Comparison of ENCODE assay signal across 1 cellular context in genomic region chr10:120850911-120851865, GRCh38.
A peak's percentile ranks its signal among the peaks of the same experiment; 100 is the strongest.
TF ChIP-seq lines count a peak whose summit lies in the region.

WDR11 (plus strand) TSS chr10:120851362; CDS start chr10:120851421, 59 bp downstream.

TF ChIP-seq in HEK293, 187 proteins besides CTCF, POLR2A, EP300 and RAD21 (continued from another document and continues in another):
- TF ChIP-seq ZNF670 (tag by site-specific recombination; IDR thresholded peaks at IDR 0.05; ENCODE audit: low read depth) (no peak), KLF9 (tag by site-specific recombination; IDR thresholded peaks at IDR 0.05; ENCODE audit: low read depth) (no peak), ZNF626 (tag by site-specific recombination; IDR thresholded peaks at IDR 0.05) (peak; percentile 83; the same call in 1 of the 2 replicates), ZNF707 (tag by site-specific recombination; IDR thresholded peaks at IDR 0.05) (no peak), ZNF48 (tag by site-specific recombination; IDR thresholded peaks at IDR 0.05) (no peak), ZNF596 (tag by site-specific recombination; IDR thresholded peaks at IDR 0.05) (no peak; the same call in 1 of the 2 replicates), MZF1 (tag by site-specific recombination; IDR thresholded peaks at IDR 0.05; ENCODE audit: borderline replicate concordance) (peak; percentile 80), ZNF266 (tag by site-specific recombination; IDR thresholded peaks at IDR 0.05; ENCODE audit: low read depth) (no peak), BCL11A (tag by site-specific recombination; IDR thresholded peaks at IDR 0.05; ENCODE audit: low read depth) (peak; percentile 80; the same call in 1 of the 2 replicates), ZNF571 (tag by site-specific recombination; IDR thresholded peaks at IDR 0.05) (no peak), ZNF23 (tag by site-specific recombination; IDR thresholded peaks at IDR 0.05; ENCODE audit: borderline replicate concordance) (no peak), ZNF624 (tag by site-specific recombination; IDR thresholded peaks at IDR 0.05) (no peak; the same call in 1 of the 2 replicates), GLI4 (tag by site-specific recombination; IDR thresholded peaks at IDR 0.05) (peak; percentile 92), ZNF664 (tag by site-specific recombination; IDR thresholded peaks at IDR 0.05) (peak; percentile 77; the same call in 1 of the 2 replicates), ZNF785 (tag by site-specific recombination; IDR thresholded peaks at IDR 0.05) (no peak; the same call in 1 of the 2 replicates), ZNF175 (tag by site-specific recombination; IDR thresholded peaks at IDR 0.05) (no peak), ZNF366 (tag by site-specific recombination; conservative IDR thresholded peaks at IDR 0.05) (no peak), ZNF404 (tag by site-specific recombination; IDR thresholded peaks at IDR 0.05) (no peak), ZXDB (tag by site-specific recombination; IDR thresholded peaks at IDR 0.05) (peak; percentile 98), AEBP2 (tag by site-specific recombination; IDR thresholded peaks at IDR 0.05; ENCODE audit: borderline replicate concordance) (no peak), PRDM10 (tag by site-specific recombination; IDR thresholded peaks at IDR 0.05) (peak; percentile 92), ZNF560 (tag by site-specific recombination; IDR thresholded peaks at IDR 0.05; ENCODE audit: borderline replicate concordance) (no peak), ZNF768 (tag by site-specific recombination; IDR thresholded peaks at IDR 0.05) (no peak; the same call in 1 of the 2 replicates), ZNF580 (tag by site-specific recombination; IDR thresholded peaks at IDR 0.05) (peak; percentile 96), ZNF324 (tag by site-specific recombination; IDR thresholded peaks at IDR 0.05) (peak; percentile 98), OSR2 (tag by site-specific recombination; IDR thresholded peaks at IDR 0.05) (peak; percentile 65), ZNF362 (tag by site-specific recombination; IDR thresholded peaks at IDR 0.05) (peak; percentile 94), ATF2 (tag by site-specific recombination; IDR thresholded peaks at IDR 0.05; ENCODE audit: low read depth) (no peak), ZBTB48 (tag by site-specific recombination; IDR thresholded peaks at IDR 0.05) (no peak), YY2 (tag by site-specific recombination; IDR thresholded peaks at IDR 0.05) (peak; percentile 75), ZNF529 (tag by site-specific recombination; IDR thresholded peaks at IDR 0.05; ENCODE audit: insufficient replicate concordance) (peak; percentile 69), PBX3 (CRISPR knock-in tag; IDR thresholded peaks at IDR 0.05) (0 out of 2 replicates have a peak, but pooled peaks have one; percentile 28), ZNF426 (tag by site-specific recombination; IDR thresholded peaks at IDR 0.05) (no peak), MYNN (tag by site-specific recombination; IDR thresholded peaks at IDR 0.05; ENCODE audit: borderline replicate concordance) (0 out of 2 replicates have a peak, but pooled peaks have one; percentile 30), KLF10 (tag by site-specific recombination; IDR thresholded peaks at IDR 0.05) (peak; percentile 82), ZNF133 (tag by site-specific recombination; IDR thresholded peaks at IDR 0.05) (no peak), BCL6B (tag by site-specific recombination; IDR thresholded peaks at IDR 0.05) (no peak), ZNF645 (tag by site-specific recombination; IDR thresholded peaks at IDR 0.05) (no peak), ZNF214 (tag by site-specific recombination; IDR thresholded peaks at IDR 0.05; ENCODE audit: borderline replicate concordance) (no peak), ZNF514 (tag by site-specific recombination; IDR thresholded peaks at IDR 0.05) (no peak), ZNF677 (tag by site-specific recombination; IDR thresholded peaks at IDR 0.05) (no peak), ZNF510 (tag by site-specific recombination; IDR thresholded peaks at IDR 0.05; ENCODE audit: insufficient replicate concordance) (peak; percentile 52), ZNF169 (tag by site-specific recombination; IDR thresholded peaks at IDR 0.05) (no peak), ZNF280D (tag by site-specific recombination; IDR thresholded peaks at IDR 0.05) (peak; percentile 80; the same call in 1 of the 2 replicates), ZNF37A (tag by site-specific recombination; IDR thresholded peaks at IDR 0.05) (0 out of 2 replicates have a peak, but pooled peaks have one; percentile 65), ZNF114 (tag by site-specific recombination; IDR thresholded peaks at IDR 0.05) (no peak), ZBTB26 (tag by site-specific recombination; optimal IDR thresholded peaks at IDR 0.05) (peak; percentile 68)
